Comparison of ENCODE assay signal across 17 cellular contexts in the genomic region with DNA sequence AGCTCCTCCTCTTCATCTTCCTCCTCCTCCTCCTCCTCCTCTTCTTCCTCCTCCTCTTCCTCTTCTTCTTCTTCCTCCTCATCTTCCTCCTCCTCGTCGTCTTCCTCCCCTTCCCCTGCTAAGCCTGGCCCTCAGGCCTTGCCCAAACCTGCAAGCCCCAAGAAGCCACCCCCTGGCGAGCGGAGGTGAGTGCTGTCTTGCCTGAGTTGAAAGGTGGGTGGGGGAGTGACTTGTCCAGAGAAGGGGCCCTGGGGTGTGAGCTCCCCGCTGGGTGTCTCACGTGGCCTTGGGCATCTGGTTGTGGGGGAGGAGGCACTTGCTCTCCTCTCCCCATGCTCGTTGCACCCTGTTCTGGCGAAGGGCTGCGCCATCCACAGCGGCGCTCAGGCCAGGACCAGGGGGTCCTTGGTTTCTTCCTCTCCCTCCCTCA. TPM values are rescaled to one million over a fixed set of nuclear protein-coding genes. Genes with fewer than 3 reads are reported as not detected.
A peak's percentile ranks its signal among the peaks of the same experiment; 100 is the strongest.
DNase-seq lines count a peak whose midpoint lies in the region; ATAC-seq, FAIRE-seq and TF ChIP-seq lines count a peak whose summit lies in the region.
"Had no signal": no experiment of that assay in that cellular context is flagged by ENCODE, and none has a peak within 500 bp of the region (broad histone marks: within the 10 kb centered on the region; RNA-seq: fewer than 3 reads in every experiment).

No MANE protein-coding gene starts in this region.

- H3K4me1 ChIP-seq in H9 (ENCODE audit: insufficient read depth, low read length): no peaks in the 10 kb centered on the region
- H3K4me1 ChIP-seq in adipocyte (ENCODE audit: control insufficient read depth, insufficient read depth, low read length): peaks cover 49% of the 10 kb centered on the region
- no peaks in the 10 kb centered on the region for H3K4me1 ChIP-seq in HepG2 (ENCODE audit: insufficient read depth, low read length)

- H3K4ac ChIP-seq in H9 (ENCODE audit: low read depth, low read length): no peak overlapping the region

- H3K23ac ChIP-seq in H9 (ENCODE audit: insufficient read length, low read depth, low read length): no peak overlapping the region

- H3K79me2 ChIP-seq in H9 (ENCODE audit: insufficient read depth, low read length): peaks cover 2% of the 10 kb centered on the region; the same call in 1 of the 2 replicates
- peaks cover 18% of the 10 kb centered on the region for H3K79me2 ChIP-seq in HepG2 (ENCODE audit: insufficient read depth, low read length)

- no peak overlapping the region for H4K91ac ChIP-seq in H9 (ENCODE audit: insufficient read length, low read depth, low read length)

- TF ChIP-seq CTCF in H9 (conservative IDR thresholded peaks at IDR 0.05) (no peak), HepG2 (CRISPR knock-in tag; IDR thresholded peaks at IDR 0.05) (no peak)

- H2BK120ac ChIP-seq in H9 (ENCODE audit: low read depth, low read length, poor library complexity, severe bottlenecking): no peak overlapping the region

- H3K4me2 ChIP-seq in H9 (ENCODE audit: insufficient read depth, insufficient read length, low read length) (no peak overlapping the region), HepG2 (ENCODE audit: low read depth, low read length) (no peak overlapping the region)

- H3K23me2 ChIP-seq in H9 (ENCODE audit: insufficient read length, low read depth, low read length, poor library complexity, severe bottlenecking): no peaks in the 10 kb centered on the region

- peaks cover 4% of the 10 kb centered on the region for H3K27me3 Mint-ChIP-seq in H9 (ENCODE audit: low read depth)
- H3K27me3 Mint-ChIP-seq: CD4-positive, alpha-beta memory T cell had no signal

- H3K18ac ChIP-seq in H9 (ENCODE audit: insufficient read length, low read depth, low read length): no peak overlapping the region

- no peaks in the 10 kb centered on the region for H3K9me3 ChIP-seq in H9 (ENCODE audit: control insufficient read depth, low read depth, low read length)
- no peaks in the 10 kb centered on the region for H3K9me3 ChIP-seq in adipocyte (ENCODE audit: control insufficient read depth, low read length)
- H3K9me3 ChIP-seq in HepG2 (ENCODE audit: low read length): no peaks in the 10 kb centered on the region

- BruUV-seq in HepG2 (replicated peaks; lab: Mats Ljungman, UMichigan): no TSS peak

- H4K20me1 ChIP-seq in H9 (ENCODE audit: control insufficient read depth, insufficient read depth, insufficient read length) (no peaks in the 10 kb centered on the region), HepG2 (ENCODE audit: insufficient read depth, low read length) (peaks cover 7% of the 10 kb centered on the region; the same call in 1 of the 2 replicates)

- peaks cover 5 to 15% of the 10 kb centered on the region in 2 experiments for H3K9me3 Mint-ChIP-seq in H9
- no peaks in the 10 kb centered on the region for H3K9me3 Mint-ChIP-seq in stimulated activated effector memory CD8-positive, alpha-beta T cell treated with anti-CD3 and anti-CD28 coated beads, Interleukin-12 subunit alpha, Interleukin-12 subunit beta, amount 100 ng/mL, for 72 hours

- FAIRE-seq in HepG2 (lab: Jason Lieb, UNC): no peak
- FAIRE-seq: endothelial cell of umbilical vein, TTC549 had no signal

- intact Hi-C loops in HepG2 (cut with micrococcal nuclease; ENCODE audit: unreplicated experiment): no loop called here

- H4K8ac ChIP-seq in H9 (replicated peaks; ENCODE audit: insufficient read length, low read depth, low read length): no peak overlapping the region

- H4K5ac ChIP-seq in H9 (ENCODE audit: insufficient read length, low read depth, low read length): no peak overlapping the region

- H3K56ac ChIP-seq in H9 (ENCODE audit: insufficient read length, low read depth, low read length): no peak overlapping the region

- TF ChIP-seq EP300 in HepG2 (IDR thresholded peaks at IDR 0.05; ENCODE audit: low read depth in 2 of 2, low read length in 2 of 2) (no peak), HepG2 (CRISPR knock-in tag; IDR thresholded peaks at IDR 0.05; ENCODE audit: borderline replicate concordance) (no peak)

- H3K36me3 Mint-ChIP-seq in H9 (ENCODE audit: insufficient read depth in 1 of 3, low read depth in 3 of 3): peaks cover 75 to 98% (median 95%) of the 10 kb centered on the region in 3 experiments
- H3K36me3 Mint-ChIP-seq in stimulated activated effector memory CD8-positive, alpha-beta T cell treated with anti-CD3 and anti-CD28 coated beads, Interleukin-12 subunit alpha, Interleukin-12 subunit beta, amount 100 ng/mL, for 72 hours: peaks cover 100% of the 10 kb centered on the region

- H3K9ac ChIP-seq in H9 (ENCODE audit: extremely low read depth, insufficient read length, low read length): no peak overlapping the region
- peak overlapping the region; percentile 49 for H3K9ac ChIP-seq in adipocyte (ENCODE audit: low read length)
- H3K9ac ChIP-seq in HepG2 (ENCODE audit: insufficient read depth, low read depth, low read length): no peak overlapping the region

- H2AFZ ChIP-seq in H9 (ENCODE audit: low read length) (no peak overlapping the region), HepG2 (ENCODE audit: low read length) (no peak overlapping the region)

- no peak overlapping the region for H3K4me3 Mint-ChIP-seq in H9
- H3K4me3 Mint-ChIP-seq in stimulated activated effector memory CD8-positive, alpha-beta T cell treated with anti-CD3 and anti-CD28 coated beads, Interleukin-12 subunit alpha, Interleukin-12 subunit beta, amount 100 ng/mL, for 72 hours: no peak overlapping the region
- H3K4me3 Mint-ChIP-seq: CD4-positive, alpha-beta memory T cell had no signal

- peak overlapping the region; percentile 33 for H3K4me3 ChIP-seq in adipocyte (ENCODE audit: low read length)
- no peak overlapping the region for H3K4me3 ChIP-seq in HepG2 (replicated peaks in 1 of 3; ENCODE audit: insufficient read depth in 1 of 3, low read depth in 2 of 3, low read length in 3 of 3)

- TF ChIP-seq RAD21 in HepG2 (CRISPR knock-in tag; IDR thresholded peaks at IDR 0.05): no peak

- H2AK5ac ChIP-seq in H9 (ENCODE audit: insufficient read length, low read length): no peak overlapping the region

- DNase-seq in H9 (no peak), adipocyte (ENCODE audit: low read depth) (no peak), HepG2 (ENCODE audit: low spot score) (no peak), NCI-H1436 (lab: John Stamatoyannopoulos, UW) (no peak), NCI-H146 (lab: John Stamatoyannopoulos, UW) (no peak), NCI-H146 treated with DMSO at 0.1 percent for 48 hours (lab: John Stamatoyannopoulos, UW; ENCODE audit: unreplicated experiment) (no peak)
- DNase-seq in stimulated activated effector memory CD8-positive, alpha-beta T cell treated with anti-CD3 and anti-CD28 coated beads, Interleukin-12 subunit alpha, Interleukin-12 subunit beta, amount 100 ng/mL, for 72 hours (ENCODE audit: low spot score in 2 of 2): no peak
- DNase-seq: activated CD8-positive, alpha-beta memory T cell treated with anti-CD3 and anti-CD28 coated beads, Interleukin-2, amount 50 U/mL, for 4 hours; NCI-H1417; NCI-H69; SHP77 had no signal

- WGBS in H9 (ENCODE audit: extremely low coverage, insufficient read length, low lambda C conversion rate): no CpG with 5 or more reads among the region's 11 CpGs
- WGBS in HepG2 (ENCODE audit: low lambda C conversion rate): 95% methylated on average over 11 of the region's 11 CpGs

- no peak overlapping the region for H2BK15ac ChIP-seq in H9 (ENCODE audit: low read depth, low read length)

- H3K36me3 ChIP-seq in adipocyte (ENCODE audit: control insufficient read depth, insufficient read depth, low read length, severe bottlenecking): peaks cover 95% of the 10 kb centered on the region
- H3K36me3 ChIP-seq in HepG2 (replicated peaks in 1 of 2; ENCODE audit: control insufficient read depth in 1 of 2, insufficient read depth in 2 of 2, low read length in 2 of 2): peaks cover 48 to 93% of the 10 kb centered on the region in 2 experiments

- no peak; a peak in 1 of 4 replicates for TF ChIP-seq POLR2A in HepG2 (IDR thresholded peaks at IDR 0.05; ENCODE audit: insufficient read depth in 1 of 2, low read depth in 2 of 2, low read length in 2 of 2)

- in situ Hi-C loops in HepG2 (cut with HindIII; ENCODE audit: extremely low pct_ligation_motif_present, low pct_unique_long_range_greater_than_20kb): no loop called here

- CTCF ChIA-PET in HepG2 (lab: Yijun Ruan, JAX; ENCODE audit: low intra/inter-chr PET ratio, low total read pairs): no interaction called here

- H2BK20ac ChIP-seq in H9 (ENCODE audit: low read depth, low read length, poor library complexity, severe bottlenecking): no peak overlapping the region

- no peak overlapping the region for H2BK5ac ChIP-seq in H9 (ENCODE audit: insufficient read length, low read length)

- H3K27me3 ChIP-seq in H9 (ENCODE audit: insufficient read depth, low read length): no peaks in the 10 kb centered on the region
- no peaks in the 10 kb centered on the region for H3K27me3 ChIP-seq in adipocyte (replicated peaks; ENCODE audit: control insufficient read depth, insufficient read depth, low read length)
- H3K27me3 ChIP-seq in HepG2 (ENCODE audit: control insufficient read depth in 1 of 2, insufficient read depth in 2 of 2, low read length in 2 of 2): no peaks in the 10 kb centered on the region

- ATAC-seq in HepG2: no peak
- ATAC-seq in stimulated activated effector memory CD8-positive, alpha-beta T cell treated with anti-CD3 and anti-CD28 coated beads, Interleukin-12 subunit alpha, Interleukin-12 subunit beta, amount 100 ng/mL, for 72 hours: no peak
- ATAC-seq in HG02798 (IDR thresholded peaks at IDR 0.05; ENCODE audit: poor library complexity, unreplicated experiment): no peak

- H3K4me1 Mint-ChIP-seq in H9: peaks cover 10 to 33% of the 10 kb centered on the region in 2 experiments; a peak in 3 of 4 replicates
- H3K4me1 Mint-ChIP-seq in stimulated activated effector memory CD8-positive, alpha-beta T cell treated with anti-CD3 and anti-CD28 coated beads, Interleukin-12 subunit alpha, Interleukin-12 subunit beta, amount 100 ng/mL, for 72 hours: peaks cover 49% of the 10 kb centered on the region

- H2BK12ac ChIP-seq in H9 (ENCODE audit: insufficient read length, low read depth, low read length): no peak overlapping the region

- H3K79me1 ChIP-seq in H9 (ENCODE audit: insufficient read depth, low read depth, low read length, poor library complexity, severe bottlenecking): peaks cover 16% of the 10 kb centered on the region

- H3K27ac ChIP-seq in H9 (ENCODE audit: insufficient read length, low read depth, low read length) (no peak overlapping the region), HepG2 (ENCODE audit: extremely low read length, insufficient read depth, low read length) (no peak overlapping the region)

- POLR2A ChIA-PET in HepG2 (lab: Yijun Ruan, JAX): interaction anchor here (1.5 kb wide), 1 partner anchor 8 kb away, joined by 3 read pairs; the partner anchor contains the start of gene ELOB

- no peak overlapping the region for H3T11ph ChIP-seq in H9 (ENCODE audit: low read length)

- no peak overlapping the region for H3K14ac ChIP-seq in H9 (ENCODE audit: insufficient read depth, low read length)

- peak overlapping the region; percentile 65 to 92 (median 90); a peak in 5 of 7 replicates for H3K27ac Mint-ChIP-seq in H9
- peak overlapping the region; percentile 92 for H3K27ac Mint-ChIP-seq in stimulated activated effector memory CD8-positive, alpha-beta T cell treated with anti-CD3 and anti-CD28 coated beads, Interleukin-12 subunit alpha, Interleukin-12 subunit beta, amount 100 ng/mL, for 72 hours

RNA-seq across cellular contexts. Expression of gene ELOB, which starts 8.0 kb away (rescaled TPM):
- 319 and 331 TPM in 2 replicates for total RNA-seq in H9 (2021)
- total RNA-seq in HepG2 (2016; rRNA removed; fragmentation: Illumina TruSeq; extraction: Trizol): 208 and 253 TPM in 2 replicates
- total RNA-seq in HepG2 (2016; cell fraction: cytosol; rRNA removed; fragmentation: Illumina TruSeq; extraction: Trizol; ENCODE audit: low read depth): 337 and 393 TPM in 2 replicates
- 204 and 279 TPM in 2 replicates for total RNA-seq in HepG2 (2016; cell fraction: insoluble cytoplasmic fraction; rRNA removed; fragmentation: Illumina TruSeq; extraction: Trizol)
- 174 and 204 TPM in 2 replicates for total RNA-seq in HepG2 (2016; cell fraction: membrane; rRNA removed; fragmentation: Illumina TruSeq; extraction: Trizol)
- 53.2 and 75.0 TPM in 2 replicates for total RNA-seq in HepG2 (2016; cell fraction: nucleus; rRNA removed; fragmentation: Illumina TruSeq; extraction: Trizol)
- 225 and 236 TPM in 2 replicates for polyA plus RNA-seq in HepG2 (2011; rRNA removed)
- 204 and 385 TPM in 2 replicates for polyA plus RNA-seq in HepG2 (2011; cell fraction: cytosol; rRNA removed)
- polyA plus RNA-seq in HepG2 (2011; cell fraction: nucleus; rRNA removed): 89.2 and 109 TPM in 2 replicates
- 108 and 117 TPM in 2 replicates for polyA plus RNA-seq in HepG2 (2012)
- 547 and 569 TPM in 2 replicates for polyA plus RNA-seq in HepG2 (2016; cell fraction: cytosol; fragmentation: Illumina TruSeq; extraction: Trizol; ENCODE audit: low read depth)
- 265 and 294 TPM in 2 replicates for polyA plus RNA-seq in HepG2 (2016; cell fraction: insoluble cytoplasmic fraction; fragmentation: Illumina TruSeq; extraction: Trizol; ENCODE audit: low read depth)
- 203 and 243 TPM in 2 replicates for polyA plus RNA-seq in HepG2 (2016; cell fraction: membrane; fragmentation: Illumina TruSeq; extraction: Trizol; ENCODE audit: low read depth)
- 127 and 128 TPM in 2 replicates for polyA plus RNA-seq in HepG2 (2016; cell fraction: nucleus; fragmentation: Illumina TruSeq; extraction: Trizol; ENCODE audit: insufficient read depth, low read depth)
- polyA minus RNA-seq in HepG2 (2011; rRNA and poly(A)+ RNA removed; ENCODE audit: low replicate concordance): 125 and 227 TPM in 2 replicates
- polyA minus RNA-seq in HepG2 (2011; cell fraction: cytosol; rRNA and poly(A)+ RNA removed): 25.2 and 36.1 TPM in 2 replicates
- polyA minus RNA-seq in HepG2 (2011; cell fraction: nucleus; rRNA and poly(A)+ RNA removed): 9.8 and 9.9 TPM in 2 replicates

RNA-seq across cellular contexts. Expression of gene SRRM2, which starts 16.7 kb away (rescaled TPM):
- 667 and 694 TPM in 2 replicates for total RNA-seq in H9 (2021)
- 50.4 and 80.6 TPM in 2 replicates for total RNA-seq in HepG2 (2016; rRNA removed; fragmentation: Illumina TruSeq; extraction: Trizol)
- total RNA-seq in HepG2 (2016; cell fraction: cytosol; rRNA removed; fragmentation: Illumina TruSeq; extraction: Trizol; ENCODE audit: low read depth): 41.5 and 43.0 TPM in 2 replicates
- 44.1 and 73.0 TPM in 2 replicates for total RNA-seq in HepG2 (2016; cell fraction: insoluble cytoplasmic fraction; rRNA removed; fragmentation: Illumina TruSeq; extraction: Trizol)
- 48.8 and 52.0 TPM in 2 replicates for total RNA-seq in HepG2 (2016; cell fraction: membrane; rRNA removed; fragmentation: Illumina TruSeq; extraction: Trizol)
- 159 and 170 TPM in 2 replicates for total RNA-seq in HepG2 (2016; cell fraction: nucleus; rRNA removed; fragmentation: Illumina TruSeq; extraction: Trizol)
- polyA plus RNA-seq in HepG2 (2011; rRNA removed): 112 and 125 TPM in 2 replicates
- 40.5 and 54.4 TPM in 2 replicates for polyA plus RNA-seq in HepG2 (2011; cell fraction: cytosol; rRNA removed)
- polyA plus RNA-seq in HepG2 (2011; cell fraction: nucleus; rRNA removed): 1,408 and 1,626 TPM in 2 replicates
- 364 and 397 TPM in 2 replicates for polyA plus RNA-seq in HepG2 (2012)
- polyA plus RNA-seq in HepG2 (2016; cell fraction: cytosol; fragmentation: Illumina TruSeq; extraction: Trizol; ENCODE audit: low read depth): 15.2 and 19.4 TPM in 2 replicates
- polyA plus RNA-seq in HepG2 (2016; cell fraction: insoluble cytoplasmic fraction; fragmentation: Illumina TruSeq; extraction: Trizol; ENCODE audit: low read depth): 169 and 221 TPM in 2 replicates
- 38.4 and 49.5 TPM in 2 replicates for polyA plus RNA-seq in HepG2 (2016; cell fraction: membrane; fragmentation: Illumina TruSeq; extraction: Trizol; ENCODE audit: low read depth)
- 998 and 1,215 TPM in 2 replicates for polyA plus RNA-seq in HepG2 (2016; cell fraction: nucleus; fragmentation: Illumina TruSeq; extraction: Trizol; ENCODE audit: insufficient read depth, low read depth)
- polyA minus RNA-seq in HepG2 (2011; rRNA and poly(A)+ RNA removed; ENCODE audit: low replicate concordance): 125 and 143 TPM in 2 replicates
- 88.7 and 111 TPM in 2 replicates for polyA minus RNA-seq in HepG2 (2011; cell fraction: cytosol; rRNA and poly(A)+ RNA removed)
- 176 and 198 TPM in 2 replicates for polyA minus RNA-seq in HepG2 (2011; cell fraction: nucleus; rRNA and poly(A)+ RNA removed)

RNA-seq across cellular contexts. Expression of gene PRSS33, which starts 18.2 kb away (rescaled TPM):
- not detected in 2 replicates for total RNA-seq in H9 (2021)
- not detected in 2 replicates for total RNA-seq in HepG2 (2016; rRNA removed; fragmentation: Illumina TruSeq; extraction: Trizol)
- not detected in 2 replicates for total RNA-seq in HepG2 (2016; cell fraction: cytosol; rRNA removed; fragmentation: Illumina TruSeq; extraction: Trizol; ENCODE audit: low read depth)
- not detected in 2 replicates for total RNA-seq in HepG2 (2016; cell fraction: insoluble cytoplasmic fraction; rRNA removed; fragmentation: Illumina TruSeq; extraction: Trizol)
- total RNA-seq in HepG2 (2016; cell fraction: membrane; rRNA removed; fragmentation: Illumina TruSeq; extraction: Trizol): not detected in 2 replicates
- not detected in 2 replicates for total RNA-seq in HepG2 (2016; cell fraction: nucleus; rRNA removed; fragmentation: Illumina TruSeq; extraction: Trizol)
- polyA plus RNA-seq in HepG2 (2011; rRNA removed): not detected in 2 replicates
- polyA plus RNA-seq in HepG2 (2011; cell fraction: cytosol; rRNA removed): not detected in 2 replicates
- not detected in 2 replicates for polyA plus RNA-seq in HepG2 (2011; cell fraction: nucleus; rRNA removed)
- polyA plus RNA-seq in HepG2 (2012): not detected in 2 replicates
- polyA plus RNA-seq in HepG2 (2016; cell fraction: cytosol; fragmentation: Illumina TruSeq; extraction: Trizol; ENCODE audit: low read depth): not detected in 2 replicates
- not detected in 2 replicates for polyA plus RNA-seq in HepG2 (2016; cell fraction: insoluble cytoplasmic fraction; fragmentation: Illumina TruSeq; extraction: Trizol; ENCODE audit: low read depth)
- polyA plus RNA-seq in HepG2 (2016; cell fraction: membrane; fragmentation: Illumina TruSeq; extraction: Trizol; ENCODE audit: low read depth): not detected in 2 replicates
- polyA plus RNA-seq in HepG2 (2016; cell fraction: nucleus; fragmentation: Illumina TruSeq; extraction: Trizol; ENCODE audit: insufficient read depth, low read depth): not detected in 2 replicates
- not detected in 2 replicates for polyA minus RNA-seq in HepG2 (2011; rRNA and poly(A)+ RNA removed; ENCODE audit: low replicate concordance)
- not detected in 2 replicates for polyA minus RNA-seq in HepG2 (2011; cell fraction: cytosol; rRNA and poly(A)+ RNA removed)
- not detected in 2 replicates for polyA minus RNA-seq in HepG2 (2011; cell fraction: nucleus; rRNA and poly(A)+ RNA removed)
- total RNA-seq: CD4-positive, alpha-beta memory T cell; endothelial cell of umbilical vein; lung microvascular endothelial cell; subcutaneous adipose tissue had no signal
- polyA plus RNA-seq: CD4-positive, alpha-beta memory T cell; endothelial cell of umbilical vein had no signal

RNA-seq across cellular contexts. Expression of gene PRSS41, which starts 29.2 kb away (rescaled TPM):
- not detected in 2 replicates for total RNA-seq in H9 (2021)
- total RNA-seq in HepG2 (2016; rRNA removed; fragmentation: Illumina TruSeq; extraction: Trizol): not detected in 2 replicates
- not detected in 2 replicates for total RNA-seq in HepG2 (2016; cell fraction: cytosol; rRNA removed; fragmentation: Illumina TruSeq; extraction: Trizol; ENCODE audit: low read depth)
- total RNA-seq in HepG2 (2016; cell fraction: insoluble cytoplasmic fraction; rRNA removed; fragmentation: Illumina TruSeq; extraction: Trizol): not detected in 2 replicates
- not detected in 2 replicates for total RNA-seq in HepG2 (2016; cell fraction: membrane; rRNA removed; fragmentation: Illumina TruSeq; extraction: Trizol)
- not detected in 2 replicates for total RNA-seq in HepG2 (2016; cell fraction: nucleus; rRNA removed; fragmentation: Illumina TruSeq; extraction: Trizol)
- not detected in 2 replicates for polyA plus RNA-seq in HepG2 (2011; rRNA removed)
- polyA plus RNA-seq in HepG2 (2011; cell fraction: cytosol; rRNA removed): not detected in 2 replicates
- not detected in 2 replicates for polyA plus RNA-seq in HepG2 (2011; cell fraction: nucleus; rRNA removed)
- polyA plus RNA-seq in HepG2 (2012): not detected in 2 replicates
- polyA plus RNA-seq in HepG2 (2016; cell fraction: cytosol; fragmentation: Illumina TruSeq; extraction: Trizol; ENCODE audit: low read depth): not detected in 2 replicates
- not detected in 2 replicates for polyA plus RNA-seq in HepG2 (2016; cell fraction: insoluble cytoplasmic fraction; fragmentation: Illumina TruSeq; extraction: Trizol; ENCODE audit: low read depth)
- polyA plus RNA-seq in HepG2 (2016; cell fraction: membrane; fragmentation: Illumina TruSeq; extraction: Trizol; ENCODE audit: low read depth): not detected in 2 replicates
- polyA plus RNA-seq in HepG2 (2016; cell fraction: nucleus; fragmentation: Illumina TruSeq; extraction: Trizol; ENCODE audit: insufficient read depth, low read depth): not detected in 2 replicates
- polyA minus RNA-seq in HepG2 (2011; rRNA and poly(A)+ RNA removed; ENCODE audit: low replicate concordance): 0.14 TPM in 1 of 2 replicates, not detected in the other
- not detected in 2 replicates for polyA minus RNA-seq in HepG2 (2011; cell fraction: cytosol; rRNA and poly(A)+ RNA removed)
- polyA minus RNA-seq in HepG2 (2011; cell fraction: nucleus; rRNA and poly(A)+ RNA removed): not detected in 2 replicates
- total RNA-seq: CD4-positive, alpha-beta memory T cell; endothelial cell of umbilical vein; lung microvascular endothelial cell; subcutaneous adipose tissue had no signal
- polyA plus RNA-seq: CD4-positive, alpha-beta memory T cell; endothelial cell of umbilical vein had no signal

RNA-seq across cellular contexts. Expression of gene PRSS21, which starts 47.9 kb away (rescaled TPM):
- total RNA-seq in H9 (2021): not detected in 2 replicates
- not detected in 2 replicates for total RNA-seq in HepG2 (2016; rRNA removed; fragmentation: Illumina TruSeq; extraction: Trizol)
- total RNA-seq in HepG2 (2016; cell fraction: cytosol; rRNA removed; fragmentation: Illumina TruSeq; extraction: Trizol; ENCODE audit: low read depth): not detected in 2 replicates
- not detected in 2 replicates for total RNA-seq in HepG2 (2016; cell fraction: insoluble cytoplasmic fraction; rRNA removed; fragmentation: Illumina TruSeq; extraction: Trizol)
- not detected in 2 replicates for total RNA-seq in HepG2 (2016; cell fraction: membrane; rRNA removed; fragmentation: Illumina TruSeq; extraction: Trizol)
- not detected in 2 replicates for total RNA-seq in HepG2 (2016; cell fraction: nucleus; rRNA removed; fragmentation: Illumina TruSeq; extraction: Trizol)
- polyA plus RNA-seq in HepG2 (2011; rRNA removed): not detected in 2 replicates
- polyA plus RNA-seq in HepG2 (2011; cell fraction: cytosol; rRNA removed): not detected in 2 replicates
- polyA plus RNA-seq in HepG2 (2011; cell fraction: nucleus; rRNA removed): not detected in 2 replicates
- not detected in 2 replicates for polyA plus RNA-seq in HepG2 (2012)
- polyA plus RNA-seq in HepG2 (2016; cell fraction: cytosol; fragmentation: Illumina TruSeq; extraction: Trizol; ENCODE audit: low read depth): not detected in 2 replicates
- not detected in 2 replicates for polyA plus RNA-seq in HepG2 (2016; cell fraction: insoluble cytoplasmic fraction; fragmentation: Illumina TruSeq; extraction: Trizol; ENCODE audit: low read depth)
- not detected in 2 replicates for polyA plus RNA-seq in HepG2 (2016; cell fraction: membrane; fragmentation: Illumina TruSeq; extraction: Trizol; ENCODE audit: low read depth)
- polyA plus RNA-seq in HepG2 (2016; cell fraction: nucleus; fragmentation: Illumina TruSeq; extraction: Trizol; ENCODE audit: insufficient read depth, low read depth): not detected in 2 replicates
- polyA minus RNA-seq in HepG2 (2011; rRNA and poly(A)+ RNA removed; ENCODE audit: low replicate concordance): 0.32 and 219 TPM in 2 replicates
- 1.1 TPM in 1 of 2 replicates, not detected in the other for polyA minus RNA-seq in HepG2 (2011; cell fraction: cytosol; rRNA and poly(A)+ RNA removed)
- 0.50 and 0.64 TPM in 2 replicates for polyA minus RNA-seq in HepG2 (2011; cell fraction: nucleus; rRNA and poly(A)+ RNA removed)
- total RNA-seq: endothelial cell of umbilical vein had no signal
